8 cellular contexts compared by ENCODE assay signal in genomic region chr6:159042003-159042823, GRCh38. TPM values are rescaled to one million over a fixed set of nuclear protein-coding genes. Genes with fewer than 3 reads are reported as not detected.
DNase-seq lines count a peak whose midpoint lies in the region; ATAC-seq and TF ChIP-seq lines count a peak whose summit lies in the region.

No MANE protein-coding gene starts in this region.

- 43% methylated on average over 14 of the region's 14 CpGs for WGBS in thymus

- H3K27ac ChIP-seq in RWPE1 (no peak overlapping the region), thymus (ENCODE audit: low read depth) (peak overlapping the region; percentile 46)

- H3K4me1 ChIP-seq in Caco-2 (no peaks in the 10 kb centered on the region), thymus (ENCODE audit: control insufficient read depth, insufficient read depth, low read length) (peaks cover 6% of the 10 kb centered on the region)

- H3K4me1 Mint-ChIP-seq in Caco-2 (ENCODE audit: low read depth, unreplicated experiment) (no peaks in the 10 kb centered on the region), nephron (peaks cover 12% of the 10 kb centered on the region)

- H3K36me3 ChIP-seq in Caco-2 (ENCODE audit: control insufficient read depth, insufficient read depth, low read length) (no peaks in the 10 kb centered on the region), thymus (ENCODE audit: control insufficient read depth, insufficient read depth) (peaks cover 37% of the 10 kb centered on the region)

- H3K27me3 Mint-ChIP-seq in Caco-2 (ENCODE audit: insufficient read depth, unreplicated experiment): peaks cover 19% of the 10 kb centered on the region
- peaks cover 11% of the 10 kb centered on the region for H3K27me3 Mint-ChIP-seq in nephron (ENCODE audit: low read depth)

- peak; percentile 40 for ATAC-seq in GM21390 (IDR thresholded peaks at IDR 0.05; ENCODE audit: unreplicated experiment)

- H3K4me3 Mint-ChIP-seq in Caco-2 (ENCODE audit: unreplicated experiment): no peak overlapping the region
- no peak overlapping the region for H3K4me3 Mint-ChIP-seq in nephron

- DNase-seq in Caco-2 (peak; percentile 72 to 80), Kasumi-1 (lab: John Stamatoyannopoulos, UW) (peak; percentile 81 to 90), RWPE1 (ENCODE audit: low spot score) (peak; percentile 87), fibroblast of the conjunctiva (ENCODE audit: low read depth) (peak; percentile 35)
- peak; percentile 90 for DNase-seq in activated effector memory CD4-positive, alpha-beta T cell treated with anti-CD3 and anti-CD28 coated beads, Interleukin-2, amount 50 U/mL, for 16 hours

- H3K9me3 Mint-ChIP-seq in Caco-2 (ENCODE audit: unreplicated experiment): no peaks in the 10 kb centered on the region
- H3K9me3 Mint-ChIP-seq in nephron: no peaks in the 10 kb centered on the region

- CTCF ChIA-PET in Caco-2 (lab: Charles Lee) (interaction anchor here (0.5 to 2.7 kb wide), 11 partner anchors 8 to 369 kb away, joined by 3 to 20 read pairs (median 4); no protein-coding TSS in a partner anchor), RWPE1 (lab: Yijun Ruan, JAX) (interaction anchor here (0.6 to 1.5 kb wide), 12 partner anchors 8 to 1499 kb away, joined by 3 to 5 read pairs (median 4); no protein-coding TSS in a partner anchor)

- POLR2A ChIA-PET in Caco-2 (lab: Charles Lee): no interaction called here
- POLR2A ChIA-PET in RWPE1 (lab: Yijun Ruan, JAX; ENCODE audit: low non-redundant PET): no interaction called here

- intact Hi-C loops in Caco-2 (cut with micrococcal nuclease; ENCODE audit: unreplicated experiment): loop anchor here (1.0 kb wide), 2 partner anchors 62 to 92 kb away; no protein-coding TSS in a partner anchor

- H3K9me3 ChIP-seq in Caco-2 (no peaks in the 10 kb centered on the region), thymus (ENCODE audit: control insufficient read depth) (no peaks in the 10 kb centered on the region)

- H3K27me3 ChIP-seq in Caco-2 (replicated peaks; ENCODE audit: control insufficient read depth, insufficient read depth, low read length) (no peaks in the 10 kb centered on the region), thymus (ENCODE audit: control insufficient read depth, insufficient read depth) (no peaks in the 10 kb centered on the region)

- H3K36me3 Mint-ChIP-seq in Caco-2 (ENCODE audit: insufficient read depth, unreplicated experiment) (no peaks in the 10 kb centered on the region), nephron (ENCODE audit: low read depth) (no peaks in the 10 kb centered on the region)

- H3K27ac Mint-ChIP-seq in Caco-2 (ENCODE audit: unreplicated experiment) (peak overlapping the region; percentile 61), nephron (no peak overlapping the region)

- H3K4me3 ChIP-seq in Caco-2 (ENCODE audit: low read depth, low read length) (no peak overlapping the region), thymus (ENCODE audit: low read length) (peak overlapping the region; percentile 81)

- BruUV-seq in Caco-2 (replicated peaks; lab: Mats Ljungman, UMichigan): no TSS peak

- peak; percentile 87 to 91 for TF ChIP-seq CTCF in Caco-2 (IDR thresholded peaks at IDR 0.05; ENCODE audit: insufficient read depth in 1 of 2, low read depth in 1 of 2, low read length in 1 of 2, severe bottlenecking in 1 of 2, unreplicated experiment in 1 of 2)
- TF ChIP-seq CTCF in RWPE1 (conservative IDR thresholded peaks at IDR 0.05; ENCODE audit: low read depth): peak; percentile 95
- TF ChIP-seq CTCF in nephron (IDR thresholded peaks at IDR 0.05; ENCODE audit: unreplicated experiment in 3 of 3): peak; percentile 95 to 96 (median 96)

RNA-seq across cellular contexts. Expression of gene TAGAP, which starts 2.6 kb away (rescaled TPM):
- total RNA-seq in Caco-2 (2022): not detected in 2 replicates
- 13.9 TPM for polyA plus RNA-seq in thymus

RNA-seq across cellular contexts. Expression of gene RSPH3, which starts 42.2 kb away (rescaled TPM):
- total RNA-seq in Caco-2 (2022): 3.0 and 3.4 TPM in 2 replicates
- polyA plus RNA-seq in thymus: 3.6 TPM

Comparison
In these comparisons a context has a peak if more than half of its experiments do, and no peak if none do; other contexts are left out.
1. DNase-seq: peak in every context shown above with its lines; median percentile 90 in activated effector memory CD4-positive, alpha-beta T cell treated with anti-CD3 and anti-CD28 coated beads, Interleukin-2, amount 50 U/mL, for 16 hours; 87 in RWPE1; 86 in Kasumi-1; 76 in Caco-2; 35 in fibroblast of the conjunctiva.